Comparison of ENCODE assay signal across 1 cellular context in the genomic region with DNA sequence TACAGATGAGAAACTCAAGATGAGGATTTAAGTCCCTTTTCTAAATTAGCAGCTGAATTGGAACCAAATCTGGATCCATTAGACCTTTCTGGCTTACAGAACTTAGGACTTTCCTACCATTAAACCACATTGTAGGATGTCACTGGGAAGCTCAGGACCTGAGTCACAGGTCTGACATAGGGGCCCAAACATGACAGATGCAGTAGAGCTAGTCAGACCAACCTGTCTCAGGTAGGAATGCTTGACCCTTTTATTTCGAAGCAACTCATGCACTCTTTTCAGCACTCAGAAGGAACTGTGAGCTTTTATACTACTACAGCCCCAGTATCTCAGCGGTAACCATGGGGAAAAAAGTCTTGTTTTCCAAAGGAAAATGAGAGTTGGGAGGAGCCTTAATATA.
TF ChIP-seq lines count a peak whose summit lies in the region.

No MANE protein-coding gene starts in this region.

TF ChIP-seq in HEK293, 187 proteins besides CTCF, POLR2A, EP300 and RAD21 (continued from another document):
- TF ChIP-seq ZNF292 (tag by site-specific recombination; IDR thresholded peaks at IDR 0.05; ENCODE audit: borderline replicate concordance, low read depth) (no peak), ZNF416 (tag by site-specific recombination; IDR thresholded peaks at IDR 0.05) (no peak), ZNF677 (tag by site-specific recombination; IDR thresholded peaks at IDR 0.05) (no peak), ZSCAN16 (tag by site-specific recombination; IDR thresholded peaks at IDR 0.05) (no peak), ZNF610 (tag by site-specific recombination; IDR thresholded peaks at IDR 0.05; ENCODE audit: borderline replicate concordance) (no peak), ZNF169 (tag by site-specific recombination; IDR thresholded peaks at IDR 0.05) (no peak), ZFHX2 (tag by site-specific recombination; conservative IDR thresholded peaks at IDR 0.05) (no peak), ZNF394 (tag by site-specific recombination; IDR thresholded peaks at IDR 0.05; ENCODE audit: borderline replicate concordance) (no peak), HOXD13 (CRISPR knock-in tag; IDR thresholded peaks at IDR 0.05; ENCODE audit: borderline replicate concordance) (no peak)
- TF ChIP-seq, protein P1, sequence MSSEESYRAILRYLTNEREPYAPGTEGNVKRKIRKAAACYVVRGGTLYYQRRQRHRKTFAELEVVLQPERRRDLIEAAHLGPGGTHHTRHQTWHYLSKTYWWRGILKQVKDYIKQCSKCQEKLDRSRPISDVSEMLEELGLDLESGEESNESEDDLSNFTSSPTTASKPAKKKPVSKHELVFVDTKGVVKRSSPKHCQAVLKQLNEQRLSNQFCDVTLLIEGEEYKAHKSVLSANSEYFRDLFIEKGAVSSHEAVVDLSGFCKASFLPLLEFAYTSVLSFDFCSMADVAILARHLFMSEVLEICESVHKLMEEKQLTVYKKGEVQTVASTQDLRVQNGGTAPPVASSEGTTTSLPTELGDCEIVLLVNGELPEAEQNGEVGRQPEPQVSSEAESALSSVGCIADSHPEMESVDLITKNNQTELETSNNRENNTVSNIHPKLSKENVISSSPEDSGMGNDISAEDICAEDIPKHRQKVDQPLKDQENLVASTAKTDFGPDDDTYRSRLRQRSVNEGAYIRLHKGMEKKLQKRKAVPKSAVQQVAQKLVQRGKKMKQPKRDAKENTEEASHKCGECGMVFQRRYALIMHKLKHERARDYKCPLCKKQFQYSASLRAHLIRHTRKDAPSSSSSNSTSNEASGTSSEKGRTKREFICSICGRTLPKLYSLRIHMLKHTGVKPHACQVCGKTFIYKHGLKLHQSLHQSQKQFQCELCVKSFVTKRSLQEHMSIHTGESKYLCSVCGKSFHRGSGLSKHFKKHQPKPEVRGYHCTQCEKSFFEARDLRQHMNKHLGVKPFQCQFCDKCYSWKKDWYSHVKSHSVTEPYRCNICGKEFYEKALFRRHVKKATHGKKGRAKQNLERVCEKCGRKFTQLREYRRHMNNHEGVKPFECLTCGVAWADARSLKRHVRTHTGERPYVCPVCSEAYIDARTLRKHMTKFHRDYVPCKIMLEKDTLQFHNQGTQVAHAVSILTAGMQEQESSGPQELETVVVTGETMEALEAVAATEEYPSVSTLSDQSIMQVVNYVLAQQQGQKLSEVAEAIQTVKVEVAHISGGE (tag by site-specific recombination; conservative IDR thresholded peaks at IDR 0.05; ENCODE audit: low read depth) = no peak
- TF ChIP-seq, protein P2, sequence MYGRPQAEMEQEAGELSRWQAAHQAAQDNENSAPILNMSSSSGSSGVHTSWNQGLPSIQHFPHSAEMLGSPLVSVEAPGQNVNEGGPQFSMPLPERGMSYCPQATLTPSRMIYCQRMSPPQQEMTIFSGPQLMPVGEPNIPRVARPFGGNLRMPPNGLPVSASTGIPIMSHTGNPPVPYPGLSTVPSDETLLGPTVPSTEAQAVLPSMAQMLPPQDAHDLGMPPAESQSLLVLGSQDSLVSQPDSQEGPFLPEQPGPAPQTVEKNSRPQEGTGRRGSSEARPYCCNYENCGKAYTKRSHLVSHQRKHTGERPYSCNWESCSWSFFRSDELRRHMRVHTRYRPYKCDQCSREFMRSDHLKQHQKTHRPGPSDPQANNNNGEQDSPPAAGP (tag by site-specific recombination; IDR thresholded peaks at IDR 0.05) = no peak
